1 cellular context compared by ENCODE assay signal in the genomic region with DNA sequence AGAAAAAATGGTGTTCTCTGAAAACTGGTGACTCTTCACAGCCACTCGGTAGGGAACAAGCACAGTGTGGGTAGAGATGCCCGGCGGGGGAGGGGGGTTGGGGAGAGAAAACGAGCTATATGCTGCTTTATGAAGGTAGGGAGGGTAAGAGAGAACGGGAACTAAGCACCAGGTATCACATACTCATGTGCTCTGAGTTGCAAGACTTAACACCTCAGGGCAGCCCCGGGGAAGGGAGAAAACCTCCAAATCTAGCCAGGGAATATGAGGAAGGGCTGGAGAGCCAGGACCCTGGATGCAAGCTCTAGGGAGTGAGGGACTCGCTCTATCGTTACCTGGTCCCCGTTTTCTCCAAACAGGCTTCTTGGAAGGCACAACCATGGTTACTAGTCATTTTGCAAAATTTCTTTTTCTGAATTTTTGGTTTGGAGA.
TF ChIP-seq lines count a peak whose summit lies in the region.

No MANE protein-coding gene starts in this region.

TF ChIP-seq in GM12878, 131 proteins besides CTCF, POLR2A, EP300 and RAD21 (continued from another document):
- TF ChIP-seq, protein P1, sequence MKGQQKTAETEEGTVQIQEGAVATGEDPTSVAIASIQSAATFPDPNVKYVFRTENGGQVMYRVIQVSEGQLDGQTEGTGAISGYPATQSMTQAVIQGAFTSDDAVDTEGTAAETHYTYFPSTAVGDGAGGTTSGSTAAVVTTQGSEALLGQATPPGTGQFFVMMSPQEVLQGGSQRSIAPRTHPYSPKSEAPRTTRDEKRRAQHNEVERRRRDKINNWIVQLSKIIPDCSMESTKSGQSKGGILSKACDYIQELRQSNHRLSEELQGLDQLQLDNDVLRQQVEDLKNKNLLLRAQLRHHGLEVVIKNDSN (IDR thresholded peaks at IDR 0.05; ENCODE audit: borderline replicate concordance, extremely low read length, insufficient read depth, low read depth, low read length), result no peak
- TF ChIP-seq, protein P2, sequence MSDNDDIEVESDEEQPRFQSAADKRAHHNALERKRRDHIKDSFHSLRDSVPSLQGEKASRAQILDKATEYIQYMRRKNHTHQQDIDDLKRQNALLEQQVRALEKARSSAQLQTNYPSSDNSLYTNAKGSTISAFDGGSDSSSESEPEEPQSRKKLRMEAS (IDR thresholded peaks at IDR 0.05; ENCODE audit: low read depth, low read length), result no peak
- TF ChIP-seq ZNF274 (IDR thresholded peaks at IDR 0.05; ENCODE audit: insufficient read depth, insufficient read length), result no peak
- peak; percentile 63; the same call in 1 of the 2 replicates for TF ChIP-seq POLR2AphosphoS5 (IDR thresholded peaks at IDR 0.05; ENCODE audit: low read length)
- 0 out of 2 replicates have a peak, but pooled peaks have one; percentile 8 for TF ChIP-seq YBX1 (IDR thresholded peaks at IDR 0.05)
- TF ChIP-seq BRCA1 (IDR thresholded peaks at IDR 0.05; ENCODE audit: low read depth, low read length), result no peak
- TF ChIP-seq CBFB (IDR thresholded peaks at IDR 0.05; ENCODE audit: low read depth), result no peak; the same call in 1 of the 2 replicates
- TF ChIP-seq SPI1 (IDR thresholded peaks at IDR 0.05; ENCODE audit: borderline replicate concordance, insufficient read depth, low read depth, low read length), result 0 out of 2 replicates have a peak, but pooled peaks have one; percentile 16
- no peak for TF ChIP-seq MEF2B (IDR thresholded peaks at IDR 0.05; ENCODE audit: partially characterized antibody, poor library complexity, severe bottlenecking)
- no peak for TF ChIP-seq FOXM1 (IDR thresholded peaks at IDR 0.05; ENCODE audit: low read depth, low read length)
- TF ChIP-seq CHD4 (IDR thresholded peaks at IDR 0.05), result no peak
- TF ChIP-seq RFX5 (IDR thresholded peaks at IDR 0.05; ENCODE audit: low read depth, low read length), result no peak
- TF ChIP-seq, protein P3, sequence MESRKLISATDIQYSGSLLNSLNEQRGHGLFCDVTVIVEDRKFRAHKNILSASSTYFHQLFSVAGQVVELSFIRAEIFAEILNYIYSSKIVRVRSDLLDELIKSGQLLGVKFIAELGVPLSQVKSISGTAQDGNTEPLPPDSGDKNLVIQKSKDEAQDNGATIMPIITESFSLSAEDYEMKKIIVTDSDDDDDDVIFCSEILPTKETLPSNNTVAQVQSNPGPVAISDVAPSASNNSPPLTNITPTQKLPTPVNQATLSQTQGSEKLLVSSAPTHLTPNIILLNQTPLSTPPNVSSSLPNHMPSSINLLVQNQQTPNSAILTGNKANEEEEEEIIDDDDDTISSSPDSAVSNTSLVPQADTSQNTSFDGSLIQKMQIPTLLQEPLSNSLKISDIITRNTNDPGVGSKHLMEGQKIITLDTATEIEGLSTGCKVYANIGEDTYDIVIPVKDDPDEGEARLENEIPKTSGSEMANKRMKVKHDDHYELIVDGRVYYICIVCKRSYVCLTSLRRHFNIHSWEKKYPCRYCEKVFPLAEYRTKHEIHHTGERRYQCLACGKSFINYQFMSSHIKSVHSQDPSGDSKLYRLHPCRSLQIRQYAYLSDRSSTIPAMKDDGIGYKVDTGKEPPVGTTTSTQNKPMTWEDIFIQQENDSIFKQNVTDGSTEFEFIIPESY (IDR thresholded peaks at IDR 0.05), result no peak
- TF ChIP-seq BHLHE40 (IDR thresholded peaks at IDR 0.05; ENCODE audit: borderline replicate concordance in 1 of 2, low read depth in 2 of 2, low read length in 1 of 2), result 0 out of 4 replicates have a peak, but pooled peaks of 1 of the 2 experiments have one; percentile 0
- 0 out of 2 replicates have a peak, but pooled peaks have one; percentile 49 for TF ChIP-seq CHD1 (IDR thresholded peaks at IDR 0.05; ENCODE audit: low read depth, low read length)
- 0 out of 2 replicates have a peak, but pooled peaks have one; percentile 37 for TF ChIP-seq SMAD5 (IDR thresholded peaks at IDR 0.05; ENCODE audit: low read depth)
- TF ChIP-seq, protein P4, sequence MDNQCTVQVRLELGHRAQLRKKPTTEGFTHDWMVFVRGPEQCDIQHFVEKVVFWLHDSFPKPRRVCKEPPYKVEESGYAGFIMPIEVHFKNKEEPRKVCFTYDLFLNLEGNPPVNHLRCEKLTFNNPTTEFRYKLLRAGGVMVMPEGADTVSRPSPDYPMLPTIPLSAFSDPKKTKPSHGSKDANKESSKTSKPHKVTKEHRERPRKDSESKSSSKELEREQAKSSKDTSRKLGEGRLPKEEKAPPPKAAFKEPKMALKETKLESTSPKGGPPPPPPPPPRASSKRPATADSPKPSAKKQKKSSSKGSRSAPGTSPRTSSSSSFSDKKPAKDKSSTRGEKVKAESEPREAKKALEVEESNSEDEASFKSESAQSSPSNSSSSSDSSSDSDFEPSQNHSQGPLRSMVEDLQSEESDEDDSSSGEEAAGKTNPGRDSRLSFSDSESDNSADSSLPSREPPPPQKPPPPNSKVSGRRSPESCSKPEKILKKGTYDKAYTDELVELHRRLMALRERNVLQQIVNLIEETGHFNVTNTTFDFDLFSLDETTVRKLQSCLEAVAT (IDR thresholded peaks at IDR 0.05), result peak; percentile 22
- no peak for TF ChIP-seq NRF1 (conservative IDR thresholded peaks at IDR 0.05; ENCODE audit: low read depth, low read length)
- no peak for TF ChIP-seq BACH1 (IDR thresholded peaks at IDR 0.05; ENCODE audit: borderline replicate concordance)
- 0 out of 2 replicates have a peak, but pooled peaks have one; percentile 44 for TF ChIP-seq ZNF207 (IDR thresholded peaks at IDR 0.05; ENCODE audit: borderline replicate concordance)
- 0 out of 2 replicates have a peak, but pooled peaks have one; percentile 45 for TF ChIP-seq NBN (IDR thresholded peaks at IDR 0.05)
- TF ChIP-seq, protein P5, sequence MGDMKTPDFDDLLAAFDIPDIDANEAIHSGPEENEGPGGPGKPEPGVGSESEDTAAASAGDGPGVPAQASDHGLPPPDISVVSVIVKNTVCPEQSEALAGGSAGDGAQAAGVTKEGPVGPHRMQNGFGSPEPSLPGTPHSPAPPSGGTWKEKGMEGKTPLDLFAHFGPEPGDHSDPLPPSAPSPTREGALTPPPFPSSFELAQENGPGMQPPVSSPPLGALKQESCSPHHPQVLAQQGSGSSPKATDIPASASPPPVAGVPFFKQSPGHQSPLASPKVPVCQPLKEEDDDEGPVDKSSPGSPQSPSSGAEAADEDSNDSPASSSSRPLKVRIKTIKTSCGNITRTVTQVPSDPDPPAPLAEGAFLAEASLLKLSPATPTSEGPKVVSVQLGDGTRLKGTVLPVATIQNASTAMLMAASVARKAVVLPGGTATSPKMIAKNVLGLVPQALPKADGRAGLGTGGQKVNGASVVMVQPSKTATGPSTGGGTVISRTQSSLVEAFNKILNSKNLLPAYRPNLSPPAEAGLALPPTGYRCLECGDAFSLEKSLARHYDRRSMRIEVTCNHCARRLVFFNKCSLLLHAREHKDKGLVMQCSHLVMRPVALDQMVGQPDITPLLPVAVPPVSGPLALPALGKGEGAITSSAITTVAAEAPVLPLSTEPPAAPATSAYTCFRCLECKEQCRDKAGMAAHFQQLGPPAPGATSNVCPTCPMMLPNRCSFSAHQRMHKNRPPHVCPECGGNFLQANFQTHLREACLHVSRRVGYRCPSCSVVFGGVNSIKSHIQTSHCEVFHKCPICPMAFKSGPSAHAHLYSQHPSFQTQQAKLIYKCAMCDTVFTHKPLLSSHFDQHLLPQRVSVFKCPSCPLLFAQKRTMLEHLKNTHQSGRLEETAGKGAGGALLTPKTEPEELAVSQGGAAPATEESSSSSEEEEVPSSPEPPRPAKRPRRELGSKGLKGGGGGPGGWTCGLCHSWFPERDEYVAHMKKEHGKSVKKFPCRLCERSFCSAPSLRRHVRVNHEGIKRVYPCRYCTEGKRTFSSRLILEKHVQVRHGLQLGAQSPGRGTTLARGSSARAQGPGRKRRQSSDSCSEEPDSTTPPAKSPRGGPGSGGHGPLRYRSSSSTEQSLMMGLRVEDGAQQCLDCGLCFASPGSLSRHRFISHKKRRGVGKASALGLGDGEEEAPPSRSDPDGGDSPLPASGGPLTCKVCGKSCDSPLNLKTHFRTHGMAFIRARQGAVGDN (IDR thresholded peaks at IDR 0.05), result no peak
- no peak for TF ChIP-seq CEBPZ (IDR thresholded peaks at IDR 0.05; ENCODE audit: low read depth, low read length)
- no peak for TF ChIP-seq TCF3 (IDR thresholded peaks at IDR 0.05; ENCODE audit: borderline replicate concordance, insufficient read depth, low read depth, low read length)
- TF ChIP-seq ZNF217 (IDR thresholded peaks at IDR 0.05), result no peak
- TF ChIP-seq CREB1 (IDR thresholded peaks at IDR 0.05; ENCODE audit: low read depth), result no peak
- no peak for TF ChIP-seq RBBP5 (conservative IDR thresholded peaks at IDR 0.05)
- no peak for TF ChIP-seq FOXK2 (IDR thresholded peaks at IDR 0.05)
